Comparison of ENCODE assay signal across 2 cellular contexts in genomic region chr17:65666869-65667268, GRCh38.
TF ChIP-seq lines count a peak whose summit lies in the region.

No MANE protein-coding gene starts in this region.

TF ChIP-seq in SK-N-SH treated with all-trans-retinoic acid at 6 μM for 48 hours, 23 proteins besides CTCF, POLR2A, EP300 and RAD21 (continued from another document):
- TF ChIP-seq, protein P1, sequence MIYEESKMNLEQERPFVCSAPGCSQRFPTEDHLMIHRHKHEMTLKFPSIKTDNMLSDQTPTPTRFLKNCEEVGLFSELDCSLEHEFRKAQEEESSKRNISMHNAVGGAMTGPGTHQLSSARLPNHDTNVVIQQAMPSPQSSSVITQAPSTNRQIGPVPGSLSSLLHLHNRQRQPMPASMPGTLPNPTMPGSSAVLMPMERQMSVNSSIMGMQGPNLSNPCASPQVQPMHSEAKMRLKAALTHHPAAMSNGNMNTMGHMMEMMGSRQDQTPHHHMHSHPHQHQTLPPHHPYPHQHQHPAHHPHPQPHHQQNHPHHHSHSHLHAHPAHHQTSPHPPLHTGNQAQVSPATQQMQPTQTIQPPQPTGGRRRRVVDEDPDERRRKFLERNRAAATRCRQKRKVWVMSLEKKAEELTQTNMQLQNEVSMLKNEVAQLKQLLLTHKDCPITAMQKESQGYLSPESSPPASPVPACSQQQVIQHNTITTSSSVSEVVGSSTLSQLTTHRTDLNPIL (CRISPR knock-in tag; IDR thresholded peaks at IDR 0.05; ENCODE audit: low read depth) = no peak
- no peak for TF ChIP-seq RARB (CRISPR knock-in tag; IDR thresholded peaks at IDR 0.05)
- no peak for TF ChIP-seq ARNTL (CRISPR knock-in tag; IDR thresholded peaks at IDR 0.05; ENCODE audit: borderline replicate concordance, low read depth)
- no peak for TF ChIP-seq OSR1 (CRISPR knock-in tag; IDR thresholded peaks at IDR 0.05)
- no peak for TF ChIP-seq POU6F1 (CRISPR knock-in tag; IDR thresholded peaks at IDR 0.05; ENCODE audit: borderline replicate concordance, low read depth)

TF ChIP-seq in SK-N-SH, 30 proteins besides CTCF, POLR2A, EP300 and RAD21 (continued from another document):
- TF ChIP-seq REST (IDR thresholded peaks at IDR 0.05; ENCODE audit: low read depth, low read length) (no peak), TAF1 (IDR thresholded peaks at IDR 0.05; ENCODE audit: borderline replicate concordance, low read depth, low read length) (no peak), FOSL2 (IDR thresholded peaks at IDR 0.05; ENCODE audit: borderline replicate concordance, low read depth) (no peak), RXRA (IDR thresholded peaks at IDR 0.05; ENCODE audit: borderline replicate concordance, low read depth) (no peak)
